In the genomic region with DNA sequence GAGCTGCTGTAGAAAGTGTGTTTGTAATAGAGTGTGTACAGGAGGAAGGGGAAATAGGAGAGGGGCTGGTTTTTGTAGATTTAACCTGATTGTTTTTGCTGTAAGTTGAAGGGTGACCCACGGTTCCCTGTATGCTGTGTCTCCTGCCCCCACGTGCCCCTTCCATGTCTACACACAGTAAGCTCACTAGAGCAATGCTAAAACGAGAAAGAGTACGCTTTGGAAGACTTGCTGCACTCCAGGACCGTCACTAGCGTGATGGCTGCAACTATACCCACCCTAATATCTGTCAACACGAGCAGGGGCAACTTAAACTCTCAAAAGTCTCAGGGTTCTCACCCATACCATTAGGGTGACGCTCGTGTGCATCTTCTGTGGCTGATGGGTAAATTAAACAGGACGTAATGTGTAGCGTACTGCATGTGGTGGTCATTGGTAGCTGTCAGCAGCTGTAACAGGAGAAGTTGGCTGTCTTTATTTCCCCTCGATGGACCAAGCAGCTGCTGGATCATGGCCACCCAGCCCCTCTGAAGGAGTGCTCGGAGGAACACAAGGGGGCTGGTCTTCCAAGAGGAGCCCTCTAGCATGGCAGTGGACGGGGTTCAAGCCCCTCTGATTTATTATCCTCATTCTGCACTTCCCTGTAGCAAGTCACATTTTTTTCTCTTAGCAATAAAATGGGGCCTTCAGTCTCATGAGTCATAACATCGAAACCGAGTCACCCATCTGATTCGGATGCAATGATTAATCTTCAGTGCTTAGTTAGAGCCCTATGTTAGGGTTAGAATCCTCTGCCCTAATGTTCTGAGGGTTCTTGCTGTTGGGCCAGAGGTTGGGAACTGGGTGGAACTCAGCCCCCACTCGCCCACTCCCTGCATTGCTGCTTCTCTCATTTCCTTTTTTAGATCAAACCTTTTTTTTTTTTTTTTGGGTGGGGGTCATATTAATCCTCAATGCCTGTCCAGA, we compare ENCODE assay signal across 1 cellular context.
TF ChIP-seq lines count a peak whose summit lies in the region.

No MANE protein-coding gene starts in this region.

TF ChIP-seq in HCT116, 20 proteins besides CTCF, POLR2A, EP300 and RAD21 (continued from another document):
- TF ChIP-seq SIN3A (IDR thresholded peaks at IDR 0.05; ENCODE audit: low read depth) (no peak), EZH2 (IDR thresholded peaks at IDR 0.05) (no peak), CBX3 (IDR thresholded peaks at IDR 0.05; ENCODE audit: low read depth) (no peak), EGR1 (IDR thresholded peaks at IDR 0.05; ENCODE audit: low read depth) (no peak), YY1 (IDR thresholded peaks at IDR 0.05; ENCODE audit: extremely low read depth, insufficient replicate concordance, low read depth, low read length) (no peak), POLR2AphosphoS5 (IDR thresholded peaks at IDR 0.05; ENCODE audit: low read depth, low read length) (no peak), ZFX (IDR thresholded peaks at IDR 0.05) (no peak), SP1 (IDR thresholded peaks at IDR 0.05; ENCODE audit: low read depth) (no peak), SRF (IDR thresholded peaks at IDR 0.05; ENCODE audit: low read depth) (no peak), TCF7L2 (IDR thresholded peaks at IDR 0.05; ENCODE audit: borderline replicate concordance, extremely low read depth, insufficient read depth, insufficient read length) (no peak), ZNF274 (IDR thresholded peaks at IDR 0.05; ENCODE audit: low read depth, low read length) (no peak), ELF1 (IDR thresholded peaks at IDR 0.05; ENCODE audit: borderline replicate concordance, low read depth) (no peak), FOSL1 (IDR thresholded peaks at IDR 0.05; ENCODE audit: low read depth) (no peak)
- TF ChIP-seq, protein P1, sequence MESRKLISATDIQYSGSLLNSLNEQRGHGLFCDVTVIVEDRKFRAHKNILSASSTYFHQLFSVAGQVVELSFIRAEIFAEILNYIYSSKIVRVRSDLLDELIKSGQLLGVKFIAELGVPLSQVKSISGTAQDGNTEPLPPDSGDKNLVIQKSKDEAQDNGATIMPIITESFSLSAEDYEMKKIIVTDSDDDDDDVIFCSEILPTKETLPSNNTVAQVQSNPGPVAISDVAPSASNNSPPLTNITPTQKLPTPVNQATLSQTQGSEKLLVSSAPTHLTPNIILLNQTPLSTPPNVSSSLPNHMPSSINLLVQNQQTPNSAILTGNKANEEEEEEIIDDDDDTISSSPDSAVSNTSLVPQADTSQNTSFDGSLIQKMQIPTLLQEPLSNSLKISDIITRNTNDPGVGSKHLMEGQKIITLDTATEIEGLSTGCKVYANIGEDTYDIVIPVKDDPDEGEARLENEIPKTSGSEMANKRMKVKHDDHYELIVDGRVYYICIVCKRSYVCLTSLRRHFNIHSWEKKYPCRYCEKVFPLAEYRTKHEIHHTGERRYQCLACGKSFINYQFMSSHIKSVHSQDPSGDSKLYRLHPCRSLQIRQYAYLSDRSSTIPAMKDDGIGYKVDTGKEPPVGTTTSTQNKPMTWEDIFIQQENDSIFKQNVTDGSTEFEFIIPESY (IDR thresholded peaks at IDR 0.05; ENCODE audit: extremely low read depth, insufficient replicate concordance, low read length), result no peak
- TF ChIP-seq, protein P2, sequence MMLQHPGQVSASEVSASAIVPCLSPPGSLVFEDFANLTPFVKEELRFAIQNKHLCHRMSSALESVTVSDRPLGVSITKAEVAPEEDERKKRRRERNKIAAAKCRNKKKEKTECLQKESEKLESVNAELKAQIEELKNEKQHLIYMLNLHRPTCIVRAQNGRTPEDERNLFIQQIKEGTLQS (IDR thresholded peaks at IDR 0.05), result no peak
